ENCODE assay signal across 21 cellular contexts in the genomic region with DNA sequence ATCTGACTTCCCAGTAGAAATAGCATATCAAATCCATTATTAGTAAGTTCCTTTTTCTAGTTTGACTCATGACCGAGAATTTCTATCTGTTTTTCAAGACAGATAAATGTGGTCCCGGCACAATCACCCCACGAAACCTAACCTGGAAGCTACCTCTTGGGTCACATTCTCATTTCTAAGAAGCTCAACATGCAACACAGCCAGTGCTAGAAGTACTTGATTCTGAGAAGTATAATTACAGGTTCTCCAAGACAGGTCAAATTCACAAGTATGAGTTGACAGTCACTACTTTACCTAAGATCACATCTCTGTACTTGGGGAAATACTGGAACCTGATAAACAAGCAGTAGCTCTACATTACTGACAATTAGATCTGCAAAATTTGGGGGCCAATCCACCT. TPM values are rescaled to one million over a fixed set of nuclear protein-coding genes. Genes with fewer than 3 reads are reported as not detected.
DNase-seq lines count a peak whose midpoint lies in the region; ATAC-seq and TF ChIP-seq lines count a peak whose summit lies in the region.
"Had no signal": no experiment of that assay in that cellular context is flagged by ENCODE, and none has a peak within 500 bp of the region (broad histone marks: within the 10 kb centered on the region; RNA-seq: fewer than 3 reads in every experiment).

No MANE protein-coding gene starts in this region.

- ATAC-seq in activated CD8-positive, alpha-beta T cell treated with anti-CD3 and anti-CD28 coated beads for 36 hours, result no peak
- ATAC-seq in activated CD8-positive, alpha-beta T cell treated with anti-CD3 and anti-CD28 coated beads, Interleukin-2, amount 10 ng/mL, durations not matched to agents 7 days and 5 days, result no peak
- ATAC-seq in stimulated activated effector memory CD8-positive, alpha-beta T cell treated with anti-CD3 and anti-CD28 coated beads, Interleukin-12 subunit alpha, Interleukin-12 subunit beta, amount 100 ng/mL, for 72 hours, result peak; percentile 56
- no peak for ATAC-seq in HG03432 (IDR thresholded peaks at IDR 0.05; ENCODE audit: unreplicated experiment)
- ATAC-seq in GM19324 (IDR thresholded peaks at IDR 0.05; ENCODE audit: low FRiP score, unreplicated experiment), result no peak
- ATAC-seq: GM23338, HCT116, K562 had no signal

- TF ChIP-seq CTCF in activated CD8-positive, alpha-beta T cell treated with anti-CD3 and anti-CD28 coated beads for 36 hours (IDR thresholded peaks at IDR 0.05), result no peak
- no peak for TF ChIP-seq CTCF in GM20000 (IDR thresholded peaks at IDR 0.05; ENCODE audit: extremely low read depth, missing control alignments)

- no peak overlapping the region for H3K27ac Mint-ChIP-seq in activated CD8-positive, alpha-beta T cell treated with anti-CD3 and anti-CD28 coated beads for 36 hours
- H3K27ac Mint-ChIP-seq in activated CD8-positive, alpha-beta T cell treated with anti-CD3 and anti-CD28 coated beads, Interleukin-2, amount 10 ng/mL, durations not matched to agents 7 days and 5 days, result no peak overlapping the region
- no peak overlapping the region for H3K27ac Mint-ChIP-seq in stimulated activated effector memory CD8-positive, alpha-beta T cell treated with anti-CD3 and anti-CD28 coated beads, Interleukin-12 subunit alpha, Interleukin-12 subunit beta, amount 100 ng/mL, for 72 hours
- H3K27ac Mint-ChIP-seq: CD4-positive, alpha-beta memory T cell; GM23338 had no signal

- DNase-seq in activated CD8-positive, alpha-beta T cell treated with anti-CD3 and anti-CD28 coated beads for 36 hours, result peak; percentile 12
- no peak for DNase-seq in activated CD8-positive, alpha-beta T cell treated with anti-CD3 and anti-CD28 coated beads, Interleukin-2, amount 10 ng/mL, durations not matched to agents 7 days and 5 days
- DNase-seq in GM20000 (ENCODE audit: low spot score), result peak; percentile 8
- peak; percentile 4 for DNase-seq in MV-4-11 (lab: John Stamatoyannopoulos, UW)
- no peak for DNase-seq in stimulated activated effector memory CD8-positive, alpha-beta T cell treated with anti-CD3 and anti-CD28 coated beads, Interleukin-12 subunit alpha, Interleukin-12 subunit beta, amount 100 ng/mL, for 72 hours (ENCODE audit: low spot score in 2 of 2)
- DNase-seq in CD1c-positive myeloid dendritic cell (ENCODE audit: extremely low spot score), result no peak
- DNase-seq: CD4-positive, alpha-beta memory T cell; DMS153; GDM1; NCI-H1105; NCI-H2081 treated with DMSO at 0.1 percent for 48 hours; NCI-H510A treated with DMSO at 0.1 percent for 48 hours; NCI-H774; PC-9; SIG-M5 had no signal

- POLR2A ChIA-PET in activated CD8-positive, alpha-beta T cell treated with anti-CD3 and anti-CD28 coated beads for 36 hours (lab: Charles Lee), result no interaction called here
- POLR2A ChIA-PET in activated CD8-positive, alpha-beta T cell treated with anti-CD3 and anti-CD28 coated beads, Interleukin-2, amount 10 ng/mL, durations not matched to agents 7 days and 5 days (lab: Charles Lee), result no interaction called here

- intact Hi-C loops in activated CD8-positive, alpha-beta T cell treated with anti-CD3 and anti-CD28 coated beads for 36 hours (cut with micrococcal nuclease), result no loop called here

- H3K4me3 Mint-ChIP-seq in activated CD8-positive, alpha-beta T cell treated with anti-CD3 and anti-CD28 coated beads for 36 hours, result no peak overlapping the region
- no peak overlapping the region for H3K4me3 Mint-ChIP-seq in activated CD8-positive, alpha-beta T cell treated with anti-CD3 and anti-CD28 coated beads, Interleukin-2, amount 10 ng/mL, durations not matched to agents 7 days and 5 days
- no peak overlapping the region for H3K4me3 Mint-ChIP-seq in stimulated activated effector memory CD8-positive, alpha-beta T cell treated with anti-CD3 and anti-CD28 coated beads, Interleukin-12 subunit alpha, Interleukin-12 subunit beta, amount 100 ng/mL, for 72 hours
- H3K4me3 Mint-ChIP-seq: CD4-positive, alpha-beta memory T cell; GM23338 had no signal

- H3K4me1 Mint-ChIP-seq in activated CD8-positive, alpha-beta T cell treated with anti-CD3 and anti-CD28 coated beads for 36 hours (ENCODE audit: low read depth), result peaks cover 6% of the 10 kb centered on the region
- no peaks in the 10 kb centered on the region for H3K4me1 Mint-ChIP-seq in activated CD8-positive, alpha-beta T cell treated with anti-CD3 and anti-CD28 coated beads, Interleukin-2, amount 10 ng/mL, durations not matched to agents 7 days and 5 days (ENCODE audit: low read depth)
- H3K4me1 Mint-ChIP-seq in stimulated activated effector memory CD8-positive, alpha-beta T cell treated with anti-CD3 and anti-CD28 coated beads, Interleukin-12 subunit alpha, Interleukin-12 subunit beta, amount 100 ng/mL, for 72 hours, result no peaks in the 10 kb centered on the region
- H3K4me1 Mint-ChIP-seq: CD4-positive, alpha-beta memory T cell had no signal

- no peaks in the 10 kb centered on the region for H3K36me3 Mint-ChIP-seq in activated CD8-positive, alpha-beta T cell treated with anti-CD3 and anti-CD28 coated beads for 36 hours (ENCODE audit: low read depth)
- H3K36me3 Mint-ChIP-seq in activated CD8-positive, alpha-beta T cell treated with anti-CD3 and anti-CD28 coated beads, Interleukin-2, amount 10 ng/mL, durations not matched to agents 7 days and 5 days (ENCODE audit: low read depth), result no peaks in the 10 kb centered on the region
- no peaks in the 10 kb centered on the region for H3K36me3 Mint-ChIP-seq in stimulated activated effector memory CD8-positive, alpha-beta T cell treated with anti-CD3 and anti-CD28 coated beads, Interleukin-12 subunit alpha, Interleukin-12 subunit beta, amount 100 ng/mL, for 72 hours
- H3K36me3 Mint-ChIP-seq: CD4-positive, alpha-beta memory T cell had no signal

- CTCF ChIA-PET in activated CD8-positive, alpha-beta T cell treated with anti-CD3 and anti-CD28 coated beads for 36 hours (lab: Charles Lee), result no interaction called here
- CTCF ChIA-PET in activated CD8-positive, alpha-beta T cell treated with anti-CD3 and anti-CD28 coated beads, Interleukin-2, amount 10 ng/mL, durations not matched to agents 7 days and 5 days (lab: Charles Lee), result no interaction called here

- H3K9me3 Mint-ChIP-seq in activated CD8-positive, alpha-beta T cell treated with anti-CD3 and anti-CD28 coated beads for 36 hours, result no peaks in the 10 kb centered on the region
- H3K9me3 Mint-ChIP-seq in activated CD8-positive, alpha-beta T cell treated with anti-CD3 and anti-CD28 coated beads, Interleukin-2, amount 10 ng/mL, durations not matched to agents 7 days and 5 days (ENCODE audit: insufficient read depth), result no peaks in the 10 kb centered on the region
- no peaks in the 10 kb centered on the region for H3K9me3 Mint-ChIP-seq in stimulated activated effector memory CD8-positive, alpha-beta T cell treated with anti-CD3 and anti-CD28 coated beads, Interleukin-12 subunit alpha, Interleukin-12 subunit beta, amount 100 ng/mL, for 72 hours
- H3K9me3 Mint-ChIP-seq: GM23338 had no signal

- peaks cover 5% of the 10 kb centered on the region for H3K27me3 Mint-ChIP-seq in activated CD8-positive, alpha-beta T cell treated with anti-CD3 and anti-CD28 coated beads for 36 hours
- H3K27me3 Mint-ChIP-seq in activated CD8-positive, alpha-beta T cell treated with anti-CD3 and anti-CD28 coated beads, Interleukin-2, amount 10 ng/mL, durations not matched to agents 7 days and 5 days (ENCODE audit: low read depth), result peaks cover 5% of the 10 kb centered on the region

RNA-seq across cellular contexts. Expression of gene PLAC1, which starts 54.0 kb away (rescaled TPM):
- total RNA-seq in activated CD8-positive, alpha-beta T cell treated with anti-CD3 and anti-CD28 coated beads for 36 hours, result not detected
- not detected for total RNA-seq in activated CD8-positive, alpha-beta T cell treated with anti-CD3 and anti-CD28 coated beads, Interleukin-2, amount 10 ng/mL, durations not matched to agents 7 days and 5 days
- total RNA-seq: CD4-positive, alpha-beta memory T cell; Daoy had no signal

Comparison
In these comparisons a context has a peak if more than half of its experiments do, and no peak if none do; other contexts are left out.
1. DNase-seq: peak in activated CD8-positive, alpha-beta T cell treated with anti-CD3 and anti-CD28 coated beads for 36 hours (single experiment), GM20000 (single experiment) and MV-4-11 (single experiment); none in activated CD8-positive, alpha-beta T cell treated with anti-CD3 and anti-CD28 coated beads, Interleukin-2, amount 10 ng/mL, durations not matched to agents 7 days and 5 days (single experiment), stimulated activated effector memory CD8-positive, alpha-beta T cell treated with anti-CD3 and anti-CD28 coated beads, Interleukin-12 subunit alpha, Interleukin-12 subunit beta, amount 100 ng/mL, for 72 hours (0 of 2) and CD1c-positive myeloid dendritic cell (single experiment).